ENCODE assay signal across 24 cellular contexts in the genomic region with DNA sequence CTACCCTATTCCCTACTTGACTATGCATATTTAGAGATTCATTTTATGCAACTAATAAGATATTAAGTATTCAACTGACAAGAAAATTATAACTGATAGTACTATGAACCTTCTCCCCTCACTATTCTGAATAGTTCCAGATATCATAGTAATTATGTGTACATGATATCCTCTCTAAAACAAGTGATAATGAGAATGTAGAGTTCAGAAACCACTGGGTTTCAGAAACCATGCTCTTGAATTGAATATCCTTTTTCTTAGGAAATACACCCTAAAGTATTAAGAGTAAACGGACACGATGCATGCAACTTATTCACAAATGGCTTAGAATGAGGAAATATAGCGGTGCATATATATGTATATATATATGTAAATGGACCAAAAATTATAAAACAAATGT.
"Had no signal": no experiment of that assay in that cellular context is flagged by ENCODE, and none has a peak within 500 bp of the region (broad histone marks: within the 10 kb centered on the region; RNA-seq: fewer than 3 reads in every experiment).

No MANE protein-coding gene starts in this region.

- DNase-seq: activated B cell treated with CpG ODN at 0.5 μM for 24 hours; activated CD8-positive, alpha-beta memory T cell treated with anti-CD3 and anti-CD28 coated beads, Interleukin-2, amount 50 U/mL, for 4 hours; activated effector memory CD4-positive, alpha-beta T cell treated with Interleukin-2 at 50 U/mL for 16 hours; aorta; brain microvascular endothelial cell; gastrocnemius medialis; heart left ventricle; kidney; right lobe of liver; SHP77; small intestine; stimulated activated CD4-positive, alpha-beta T cell treated with anti-CD3 and anti-CD28 coated beads, Interleukin-4, amount 100 ng/mL, for 1 hour; substantia nigra; T-helper 9 cell; tibial artery; uterus had no signal

- H3K4me1 Mint-ChIP-seq: nephron had no signal

- ATAC-seq: esophagus mucosa, gastrocnemius medialis, heart left ventricle, left lobe of liver, right lobe of liver had no signal

- H3K9me3 Mint-ChIP-seq: activated B cell treated with CpG ODN at 0.5 μM for 24 hours, mesothelial cell of epicardium, nephron had no signal

- H3K4me1 ChIP-seq: parathyroid adenoma, right lobe of liver, uterus had no signal

- H3K27me3 ChIP-seq: brain microvascular endothelial cell, gastrocnemius medialis, heart left ventricle, right lobe of liver, tibial artery, uterus had no signal

- H3K36me3 ChIP-seq: right lobe of liver, uterus had no signal

- H3K27me3 Mint-ChIP-seq: activated B cell treated with CpG ODN at 0.5 μM for 24 hours had no signal

- H3K4me3 Mint-ChIP-seq: activated B cell treated with CpG ODN at 0.5 μM for 24 hours, mesothelial cell of epicardium, nephron had no signal

- H3K27ac ChIP-seq: brain microvascular endothelial cell, coronary artery, heart left ventricle, parathyroid adenoma, right lobe of liver, tibial artery, uterus had no signal

- H3K4me3 ChIP-seq: coronary artery, gastrocnemius medialis, heart left ventricle, lung, right lobe of liver, SK-N-MC, tibial artery, uterus had no signal

- H3K9me3 ChIP-seq: gastrocnemius medialis, heart left ventricle, right lobe of liver, tibial artery, uterus had no signal

- H3K27ac Mint-ChIP-seq: activated B cell treated with CpG ODN at 0.5 μM for 24 hours, mesothelial cell of epicardium, nephron had no signal
